In the genomic region with DNA sequence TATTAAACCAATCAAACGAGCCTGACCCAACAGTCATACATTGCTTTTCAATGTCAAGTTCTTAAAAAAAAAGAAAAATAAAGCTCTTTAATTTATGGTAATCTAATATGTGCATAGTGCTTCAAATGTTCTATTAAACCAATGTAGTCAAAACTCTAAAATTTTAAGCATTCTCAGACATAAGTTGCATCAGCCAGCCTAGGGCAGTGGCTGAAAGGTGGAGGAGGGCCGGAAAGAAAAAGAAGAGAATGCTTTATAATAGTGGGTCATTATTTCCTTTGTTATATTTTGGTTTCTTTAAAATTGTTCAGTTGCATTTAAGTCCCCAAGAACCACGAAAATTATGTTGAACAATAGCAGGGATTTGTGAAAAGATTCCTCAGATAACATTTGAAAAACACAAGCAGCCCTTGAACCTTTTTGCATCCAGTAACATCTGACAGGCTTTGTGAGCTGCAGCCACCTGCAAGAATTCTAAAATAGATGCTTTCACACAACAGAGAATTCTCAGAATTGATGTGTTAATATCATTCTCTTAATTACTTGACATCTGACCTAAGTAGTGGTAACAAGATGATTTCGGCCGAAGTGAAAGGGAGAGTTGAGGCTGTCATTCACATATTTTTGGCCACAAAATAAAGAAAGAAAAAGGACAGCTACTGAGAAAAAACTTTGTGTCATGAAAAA, we compare ENCODE assay signal across 1 cellular context.
TF ChIP-seq lines count a peak whose summit lies in the region.

No MANE protein-coding gene starts in this region.

TF ChIP-seq in HepG2, 621 proteins besides CTCF, POLR2A, EP300 and RAD21:
- TF ChIP-seq, protein P1, sequence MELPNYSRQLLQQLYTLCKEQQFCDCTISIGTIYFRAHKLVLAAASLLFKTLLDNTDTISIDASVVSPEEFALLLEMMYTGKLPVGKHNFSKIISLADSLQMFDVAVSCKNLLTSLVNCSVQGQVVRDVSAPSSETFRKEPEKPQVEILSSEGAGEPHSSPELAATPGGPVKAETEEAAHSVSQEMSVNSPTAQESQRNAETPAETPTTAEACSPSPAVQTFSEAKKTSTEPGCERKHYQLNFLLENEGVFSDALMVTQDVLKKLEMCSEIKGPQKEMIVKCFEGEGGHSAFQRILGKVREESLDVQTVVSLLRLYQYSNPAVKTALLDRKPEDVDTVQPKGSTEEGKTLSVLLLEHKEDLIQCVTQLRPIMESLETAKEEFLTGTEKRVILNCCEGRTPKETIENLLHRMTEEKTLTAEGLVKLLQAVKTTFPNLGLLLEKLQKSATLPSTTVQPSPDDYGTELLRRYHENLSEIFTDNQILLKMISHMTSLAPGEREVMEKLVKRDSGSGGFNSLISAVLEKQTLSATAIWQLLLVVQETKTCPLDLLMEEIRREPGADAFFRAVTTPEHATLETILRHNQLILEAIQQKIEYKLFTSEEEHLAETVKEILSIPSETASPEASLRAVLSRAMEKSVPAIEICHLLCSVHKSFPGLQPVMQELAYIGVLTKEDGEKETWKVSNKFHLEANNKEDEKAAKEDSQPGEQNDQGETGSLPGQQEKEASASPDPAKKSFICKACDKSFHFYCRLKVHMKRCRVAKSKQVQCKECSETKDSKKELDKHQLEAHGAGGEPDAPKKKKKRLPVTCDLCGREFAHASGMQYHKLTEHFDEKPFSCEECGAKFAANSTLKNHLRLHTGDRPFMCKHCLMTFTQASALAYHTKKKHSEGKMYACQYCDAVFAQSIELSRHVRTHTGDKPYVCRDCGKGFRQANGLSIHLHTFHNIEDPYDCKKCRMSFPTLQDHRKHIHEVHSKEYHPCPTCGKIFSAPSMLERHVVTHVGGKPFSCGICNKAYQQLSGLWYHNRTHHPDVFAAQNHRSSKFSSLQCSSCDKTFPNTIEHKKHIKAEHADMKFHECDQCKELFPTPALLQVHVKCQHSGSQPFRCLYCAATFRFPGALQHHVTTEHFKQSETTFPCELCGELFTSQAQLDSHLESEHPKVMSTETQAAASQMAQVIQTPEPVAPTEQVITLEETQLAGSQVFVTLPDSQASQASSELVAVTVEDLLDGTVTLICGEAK (IDR thresholded peaks at IDR 0.05) = no peak
- TF ChIP-seq, protein P1 (CRISPR knock-in tag; IDR thresholded peaks at IDR 0.05) = no peak
- no peak for TF ChIP-seq ZSCAN25 (CRISPR knock-in tag; IDR thresholded peaks at IDR 0.05)
- no peak for TF ChIP-seq CBX5 (CRISPR knock-in tag; IDR thresholded peaks at IDR 0.05; ENCODE audit: borderline replicate concordance)
- TF ChIP-seq ZNF550 (CRISPR knock-in tag; IDR thresholded peaks at IDR 0.05; ENCODE audit: borderline replicate concordance) = no peak
- TF ChIP-seq, protein P2, sequence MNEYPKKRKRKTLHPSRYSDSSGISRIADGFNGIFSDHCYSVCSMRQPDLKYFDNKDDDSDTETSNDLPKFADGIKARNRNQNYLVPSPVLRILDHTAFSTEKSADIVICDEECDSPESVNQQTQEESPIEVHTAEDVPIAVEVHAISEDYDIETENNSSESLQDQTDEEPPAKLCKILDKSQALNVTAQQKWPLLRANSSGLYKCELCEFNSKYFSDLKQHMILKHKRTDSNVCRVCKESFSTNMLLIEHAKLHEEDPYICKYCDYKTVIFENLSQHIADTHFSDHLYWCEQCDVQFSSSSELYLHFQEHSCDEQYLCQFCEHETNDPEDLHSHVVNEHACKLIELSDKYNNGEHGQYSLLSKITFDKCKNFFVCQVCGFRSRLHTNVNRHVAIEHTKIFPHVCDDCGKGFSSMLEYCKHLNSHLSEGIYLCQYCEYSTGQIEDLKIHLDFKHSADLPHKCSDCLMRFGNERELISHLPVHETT (CRISPR knock-in tag; conservative IDR thresholded peaks at IDR 0.05) = no peak
- TF ChIP-seq ZNF34 (CRISPR knock-in tag; IDR thresholded peaks at IDR 0.05; ENCODE audit: borderline replicate concordance) = no peak
- TF ChIP-seq, protein P3, sequence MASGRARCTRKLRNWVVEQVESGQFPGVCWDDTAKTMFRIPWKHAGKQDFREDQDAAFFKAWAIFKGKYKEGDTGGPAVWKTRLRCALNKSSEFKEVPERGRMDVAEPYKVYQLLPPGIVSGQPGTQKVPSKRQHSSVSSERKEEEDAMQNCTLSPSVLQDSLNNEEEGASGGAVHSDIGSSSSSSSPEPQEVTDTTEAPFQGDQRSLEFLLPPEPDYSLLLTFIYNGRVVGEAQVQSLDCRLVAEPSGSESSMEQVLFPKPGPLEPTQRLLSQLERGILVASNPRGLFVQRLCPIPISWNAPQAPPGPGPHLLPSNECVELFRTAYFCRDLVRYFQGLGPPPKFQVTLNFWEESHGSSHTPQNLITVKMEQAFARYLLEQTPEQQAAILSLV (CRISPR knock-in tag; IDR thresholded peaks at IDR 0.05; ENCODE audit: borderline replicate concordance) = no peak
